Comparison of ENCODE assay signal across 16 cellular contexts in genomic region chr4:88953400-88953799, GRCh38.
DNase-seq lines count a peak whose midpoint lies in the region; ATAC-seq and TF ChIP-seq lines count a peak whose summit lies in the region.
"Had no signal": no experiment of that assay in that cellular context is flagged by ENCODE, and none has a peak within 500 bp of the region (broad histone marks: within the 10 kb centered on the region; RNA-seq: fewer than 3 reads in every experiment).

No MANE protein-coding gene starts in this region.

- no peak overlapping the region for H3K9ac ChIP-seq in mammary epithelial cell (ENCODE audit: insufficient read depth, low read length)

- peak; percentile 37 for DNase-seq in MCF 10A (ENCODE audit: unreplicated experiment)
- no peak for DNase-seq in mammary epithelial cell
- DNase-seq in SKM-1 treated with dmso at 0.1 percent for 144 hours (lab: John Stamatoyannopoulos, UW; ENCODE audit: unreplicated experiment) = peak; percentile 67
- DNase-seq in Peyer's patch = no peak
- no peak for DNase-seq in stimulated activated CD4-positive, alpha-beta T cell treated with anti-CD3 and anti-CD28 coated beads, Interleukin-4, amount 100 ng/mL, for 4 hours
- DNase-seq in cardiac septum (ENCODE audit: low spot score) = no peak
- DNase-seq: DMS79, kidney glomerular epithelial cell, NCI-H1092 treated with DMSO at 0.1 percent for 48 hours, T-cell, trophoblast cell had no signal

- BruUV-seq in MCF 10A (replicated peaks; lab: Mats Ljungman, UMichigan) (no TSS peak), mammary epithelial cell (replicated peaks; lab: Mats Ljungman, UMichigan) (no TSS peak)

- no peaks in the 10 kb centered on the region for H3K79me2 ChIP-seq in mammary epithelial cell (ENCODE audit: insufficient read depth, low read length)

- no peaks in the 10 kb centered on the region for H3K36me3 ChIP-seq in mammary epithelial cell (ENCODE audit: insufficient read depth, low read length)
- H3K36me3 ChIP-seq in Peyer's patch = no peaks in the 10 kb centered on the region
- H3K36me3 ChIP-seq: gastroesophageal sphincter had no signal

- H3K4me1 ChIP-seq in mammary epithelial cell (ENCODE audit: insufficient read depth, low read length) (no peaks in the 10 kb centered on the region), Peyer's patch (no peaks in the 10 kb centered on the region)

- no peak for TF ChIP-seq POLR2A in Peyer's patch (IDR thresholded peaks at IDR 0.05)

- no peak overlapping the region for H3K4me2 ChIP-seq in mammary epithelial cell (ENCODE audit: insufficient read depth, low read depth, low read length)

- intact Hi-C loops in MCF 10A (cut with micrococcal nuclease) = no loop called here
- intact Hi-C loops in mammary epithelial cell (cut with micrococcal nuclease) = no loop called here
- intact Hi-C loops in cardiac septum (cut with DNase I) = no loop called here

- POLR2A ChIA-PET in MCF 10A (lab: Yijun Ruan, JAX) = interaction anchor here (0.6 to 0.7 kb wide), 2 partner anchors 104 to 674 kb away, joined by 3 read pairs; no protein-coding TSS in a partner anchor

- no peaks in the 10 kb centered on the region for H4K20me1 ChIP-seq in mammary epithelial cell (ENCODE audit: insufficient read depth, low read length)

- TF ChIP-seq CTCF in MCF 10A (IDR thresholded peaks at IDR 0.05; ENCODE audit: unreplicated experiment) = no peak
- no peak for TF ChIP-seq CTCF in mammary epithelial cell (conservative IDR thresholded peaks at IDR 0.05 in 1 of 2, IDR thresholded peaks at IDR 0.05 in 1 of 2; ENCODE audit: extremely low read depth in 1 of 2, insufficient read depth in 1 of 2, low read depth in 1 of 2, low read length in 2 of 2)
- TF ChIP-seq CTCF in Peyer's patch (IDR thresholded peaks at IDR 0.05) = no peak

- peaks cover 5% of the 10 kb centered on the region for H3K36me3 Mint-ChIP-seq in MCF 10A (ENCODE audit: insufficient read depth, unreplicated experiment)
- H3K36me3 Mint-ChIP-seq: T-cell had no signal

- no peaks in the 10 kb centered on the region for H3K9me3 Mint-ChIP-seq in MCF 10A (ENCODE audit: unreplicated experiment)

- 100% methylated on average over 2 of the region's 2 CpGs for WGBS in mammary epithelial cell (ENCODE audit: low coverage, missing lambda C conversion rate)

- no peak overlapping the region for H3K4me3 Mint-ChIP-seq in MCF 10A (ENCODE audit: unreplicated experiment)

- H3K27ac Mint-ChIP-seq in MCF 10A (ENCODE audit: low read depth, unreplicated experiment) = no peak overlapping the region

- no peaks in the 10 kb centered on the region for H3K27me3 ChIP-seq in mammary epithelial cell (ENCODE audit: insufficient read depth, low read length)
- no peaks in the 10 kb centered on the region for H3K27me3 ChIP-seq in Peyer's patch
- H3K27me3 ChIP-seq: gastroesophageal sphincter had no signal

- in situ Hi-C loops in mammary epithelial cell (cut with MboI; ENCODE audit: low sequenced_read_pairs in 2 of 2) = no loop called here

- no peaks in the 10 kb centered on the region for H3K9me3 ChIP-seq in mammary epithelial cell (replicated peaks; ENCODE audit: insufficient read depth, low read length)
- H3K9me3 ChIP-seq in Peyer's patch = no peaks in the 10 kb centered on the region
- H3K9me3 ChIP-seq: gastroesophageal sphincter had no signal

- H3K27ac ChIP-seq in mammary epithelial cell (ENCODE audit: insufficient read depth, low read depth, low read length) = no peak overlapping the region
- no peak overlapping the region for H3K27ac ChIP-seq in Peyer's patch
- H3K27ac ChIP-seq: gastroesophageal sphincter, HL-60 had no signal

- ATAC-seq in HG03354 (IDR thresholded peaks at IDR 0.05; ENCODE audit: poor library complexity, severe bottlenecking, unreplicated experiment) (peak; percentile 73), HG03439 (IDR thresholded peaks at IDR 0.05; ENCODE audit: unreplicated experiment) (no peak)
- ATAC-seq: gastroesophageal sphincter, HCT116 had no signal

- CTCF ChIA-PET in MCF 10A (lab: Yijun Ruan, JAX) = interaction anchor here (0.6 to 1.5 kb wide), 2 partner anchors 9 to 70 kb away, joined by 4 to 5 read pairs; no protein-coding TSS in a partner anchor
- CTCF ChIA-PET in mammary epithelial cell (lab: Charles Lee; ENCODE audit: low non-redundant PET) = no interaction called here

- peaks cover 37% of the 10 kb centered on the region for H3K4me1 Mint-ChIP-seq in MCF 10A (ENCODE audit: insufficient read depth, unreplicated experiment)

- no peak overlapping the region for H3K4me3 ChIP-seq in mammary epithelial cell (replicated peaks in 1 of 3; ENCODE audit: insufficient read depth in 1 of 3, low read depth in 2 of 3, low read length in 3 of 3)
- no peak overlapping the region for H3K4me3 ChIP-seq in Peyer's patch
- H3K4me3 ChIP-seq: gastroesophageal sphincter had no signal

- dilution Hi-C loops in mammary epithelial cell (cut with HindIII; ENCODE audit: low sequenced_read_pairs) = no loop called here

- no peak overlapping the region for H2AFZ ChIP-seq in mammary epithelial cell (ENCODE audit: low read depth, low read length)

- no peaks in the 10 kb centered on the region for H3K27me3 Mint-ChIP-seq in MCF 10A (ENCODE audit: insufficient read depth, unreplicated experiment)
- H3K27me3 Mint-ChIP-seq: T-cell had no signal

Comparison
In these comparisons a context has a peak if more than half of its experiments do, and no peak if none do; other contexts are left out.
1. DNase-seq: peak in MCF 10A (single experiment) and SKM-1 treated with dmso at 0.1 percent for 144 hours (single experiment); none in mammary epithelial cell (single experiment), Peyer's patch (0 of 3), stimulated activated CD4-positive, alpha-beta T cell treated with anti-CD3 and anti-CD28 coated beads, Interleukin-4, amount 100 ng/mL, for 4 hours (0 of 2) and cardiac septum (single experiment).